8 cellular contexts compared by ENCODE assay signal in the genomic region with DNA sequence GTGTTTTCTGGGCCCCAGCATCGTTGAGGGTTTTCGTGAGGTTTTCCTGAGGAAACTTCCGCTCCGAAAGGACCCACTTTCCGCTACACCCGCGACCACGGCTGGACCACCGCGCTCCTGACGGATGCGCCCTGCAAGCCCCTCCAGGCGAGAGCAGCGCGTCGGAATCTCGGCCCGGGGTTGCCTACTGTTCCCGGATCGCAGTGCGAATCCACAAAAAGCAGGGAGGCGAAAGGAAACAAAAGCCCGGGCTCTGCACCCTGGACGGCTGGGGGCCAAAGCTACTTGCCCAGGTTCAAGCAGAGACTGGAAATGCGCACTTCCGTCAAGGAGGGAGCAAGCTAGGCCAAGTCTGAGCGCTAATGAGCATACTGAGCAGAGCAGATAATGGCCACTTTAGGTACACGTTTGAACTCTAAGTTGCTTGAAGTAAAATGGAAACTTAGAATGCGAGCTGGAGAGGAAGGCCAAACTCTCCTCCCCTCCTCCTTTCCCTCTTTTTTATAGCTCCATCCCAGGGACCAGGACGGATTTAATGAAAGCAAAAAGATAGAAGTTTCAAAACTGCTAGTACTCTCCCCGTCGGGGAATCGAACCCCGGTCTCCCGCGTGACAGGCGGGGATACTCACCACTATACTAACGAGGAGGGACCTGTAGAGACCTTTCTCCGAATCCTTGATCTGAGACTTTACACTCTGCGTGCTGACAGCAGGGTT. TPM values are rescaled to one million over a fixed set of nuclear protein-coding genes. Genes with fewer than 3 reads are reported as not detected.
DNase-seq lines count a peak whose midpoint lies in the region; ATAC-seq and TF ChIP-seq lines count a peak whose summit lies in the region.

No MANE protein-coding gene starts in this region.

- peaks cover 38% of the 10 kb centered on the region for H3K4me1 Mint-ChIP-seq in T-helper 2 cell treated with Interferon-gamma antibody and Interleukin-4, amounts not matched to agents 5 μg/mL and 100 μg/mL, for 36 hours (ENCODE audit: low read depth)

- H3K27ac ChIP-seq in aorta (ENCODE audit: low read depth in 1 of 2, low read length in 2 of 2) = peak overlapping the region; percentile 78 to 95

- peak overlapping the region; percentile 97 for H3K27ac Mint-ChIP-seq in T-helper 2 cell treated with Interferon-gamma antibody and Interleukin-4, amounts not matched to agents 5 μg/mL and 100 μg/mL, for 36 hours

- H3K27me3 Mint-ChIP-seq in T-helper 2 cell treated with Interferon-gamma antibody and Interleukin-4, amounts not matched to agents 5 μg/mL and 100 μg/mL, for 36 hours (ENCODE audit: low read depth) = peaks cover 8% of the 10 kb centered on the region

- TF ChIP-seq CTCF in GM12865 (IDR thresholded peaks at IDR 0.05; ENCODE audit: insufficient read depth, low read depth, low read length, missing control alignments) = no peak

- H3K9me3 ChIP-seq in aorta (ENCODE audit: control insufficient read depth, low read length) = no peaks in the 10 kb centered on the region

- intact Hi-C loops in aorta (cut with DNase I) = loop anchor here (1.0 to 2.0 kb wide), 4 partner anchors 35 to 103 kb away; a partner anchor contains a TSS

- WGBS in aorta, 2 donors = 0 to 1% methylated on average over 40 of the region's 40 CpGs

- no peaks in the 10 kb centered on the region for H3K9me3 Mint-ChIP-seq in T-helper 2 cell treated with Interferon-gamma antibody and Interleukin-4, amounts not matched to agents 5 μg/mL and 100 μg/mL, for 36 hours

- H3K4me3 ChIP-seq in GM12865 (ENCODE audit: low read depth, low read length) (peak overlapping the region; percentile 58), aorta (ENCODE audit: low read length in 2 of 2) (peak overlapping the region; percentile 48 to 62)

- peaks cover 22% of the 10 kb centered on the region for H3K36me3 Mint-ChIP-seq in T-helper 2 cell treated with Interferon-gamma antibody and Interleukin-4, amounts not matched to agents 5 μg/mL and 100 μg/mL, for 36 hours (ENCODE audit: low read depth)

- H3K4me1 ChIP-seq in aorta (ENCODE audit: control insufficient read depth in 1 of 2, insufficient read depth in 2 of 2, low read length in 2 of 2) = no peaks in the 10 kb centered on the region

- DNase-seq in GM12865 (ENCODE audit: low read depth) = peak; percentile 92
- DNase-seq in NCI-H128 (lab: John Stamatoyannopoulos, UW; ENCODE audit: unreplicated experiment) = peak; percentile 71
- peak; percentile 87 for DNase-seq in T-helper 2 cell treated with Interferon-gamma antibody and Interleukin-4, amounts not matched to agents 5 μg/mL and 100 μg/mL, for 36 hours (ENCODE audit: low spot score)
- DNase-seq in anterior cingulate cortex (lab: John Stamatoyannopoulos, UW) = peak in 57 of 58 donors; percentile 42 to 92 (median 83)
- peak; percentile 72 for DNase-seq in hepatic stellate cell (ENCODE audit: low spot score)
- DNase-seq in retina = peak; percentile 96
- peak; percentile 86 to 94 for DNase-seq in aorta

- H3K27me3 ChIP-seq in aorta (ENCODE audit: control insufficient read depth in 1 of 2, insufficient read depth in 2 of 2, low read length in 1 of 2) = no peaks in the 10 kb centered on the region

- H3K4me3 Mint-ChIP-seq in T-helper 2 cell treated with Interferon-gamma antibody and Interleukin-4, amounts not matched to agents 5 μg/mL and 100 μg/mL, for 36 hours = peak overlapping the region; percentile 93

- H3K36me3 ChIP-seq in aorta (ENCODE audit: control insufficient read depth in 1 of 2, insufficient read depth in 2 of 2, low read length in 1 of 2) = no peaks in the 10 kb centered on the region

- ATAC-seq in HG02642 (IDR thresholded peaks at IDR 0.05; ENCODE audit: poor library complexity, unreplicated experiment) (peak; percentile 40), aorta (ENCODE audit: low FRiP score) (peak; percentile 89)

RNA-seq across cellular contexts. Expression of a gene that starts 11.4 kb away (rescaled TPM):
- total RNA-seq in aorta = 1 to 10 TPM in 1 of 2 donors, under 1 TPM in 1; 0.81 to 3.1 TPM
- polyA plus RNA-seq in aorta = not detected

RNA-seq across cellular contexts. Expression of a gene that starts 26.0 kb away (rescaled TPM):
- 10 to 100 TPM; 43.3 to 59.2 TPM for total RNA-seq in aorta
- 10 to 100 TPM in 1 of 2 donors, 1 to 10 TPM in 1; 4.6 to 36.4 TPM for polyA plus RNA-seq in aorta

RNA-seq across cellular contexts. Expression of a gene that starts 27.3 kb away (rescaled TPM):
- total RNA-seq in aorta = 10 to 100 TPM; 21.3 to 25.4 TPM
- 1 to 10 TPM; 1.4 to 8.3 TPM for polyA plus RNA-seq in aorta

RNA-seq across cellular contexts. Expression of a gene that starts 31.8 kb away (rescaled TPM):
- 1 to 10 TPM; 5.2 to 8.0 TPM for total RNA-seq in aorta
- polyA plus RNA-seq in aorta = 1 to 10 TPM; 6.4 to 9.4 TPM

RNA-seq across cellular contexts. Expression of a gene that starts 45.6 kb away (rescaled TPM):
- total RNA-seq in aorta = 10 to 100 TPM in 1 of 2 donors, 1 to 10 TPM in 1; 8.9 to 12.3 TPM
- 10 to 100 TPM in 1 of 2 donors, 1 to 10 TPM in 1; 9.9 to 20.9 TPM for polyA plus RNA-seq in aorta

Comparison
In these comparisons a context has a peak if more than half of its experiments do, and no peak if none do; other contexts are left out.
1. Peak in every context shown above with its lines: DNase-seq, ATAC-seq, H3K4me3 ChIP-seq and H3K27ac ChIP-seq.